Comparison of ENCODE assay signal across 8 cellular contexts in the genomic region with DNA sequence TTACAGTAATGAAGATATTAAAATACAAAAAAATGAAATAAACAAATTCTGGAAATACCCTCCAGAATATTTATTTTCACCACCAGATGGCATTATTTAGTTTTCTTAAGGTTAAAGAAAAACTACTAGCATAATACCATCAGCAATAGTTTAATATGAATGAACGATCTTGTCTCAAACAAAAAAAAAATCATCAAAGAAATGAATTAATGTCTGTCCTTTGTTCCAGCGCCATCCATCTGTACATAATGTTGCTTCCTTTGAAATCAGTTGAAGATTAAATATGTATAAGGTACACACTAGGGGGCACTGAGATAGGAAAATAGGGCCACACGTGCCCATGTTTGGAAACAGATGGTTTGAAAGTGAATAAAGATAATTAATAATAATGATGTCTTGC.
A peak's percentile ranks its signal among the peaks of the same experiment; 100 is the strongest.
DNase-seq lines count a peak whose midpoint lies in the region; ATAC-seq and TF ChIP-seq lines count a peak whose summit lies in the region.

No MANE protein-coding gene starts in this region.

- H4K20me1 ChIP-seq in neural progenitor cell (ENCODE audit: low read depth), result no peaks in the 10 kb centered on the region

- no peak overlapping the region for H3K27ac Mint-ChIP-seq in activated CD8-positive, alpha-beta T cell treated with anti-CD3 and anti-CD28 coated beads for 36 hours
- H3K27ac Mint-ChIP-seq in activated CD8-positive, alpha-beta T cell treated with anti-CD3 and anti-CD28 coated beads, Interleukin-2, amount 10 ng/mL, durations not matched to agents 7 days and 5 days, result no peak overlapping the region
- H3K27ac Mint-ChIP-seq in neural progenitor cell, result no peak overlapping the region

- H3K79me2 ChIP-seq in neural progenitor cell (ENCODE audit: low read depth), result no peaks in the 10 kb centered on the region

- no peaks in the 10 kb centered on the region for H3K27me3 Mint-ChIP-seq in activated CD8-positive, alpha-beta T cell treated with anti-CD3 and anti-CD28 coated beads for 36 hours
- H3K27me3 Mint-ChIP-seq in activated CD8-positive, alpha-beta T cell treated with anti-CD3 and anti-CD28 coated beads, Interleukin-2, amount 10 ng/mL, durations not matched to agents 7 days and 5 days (ENCODE audit: low read depth), result peaks cover 8% of the 10 kb centered on the region
- H3K27me3 Mint-ChIP-seq in neural progenitor cell (ENCODE audit: insufficient read depth, low read depth), result no peaks in the 10 kb centered on the region

- peak; percentile 69 for TF ChIP-seq CTCF in activated CD8-positive, alpha-beta T cell treated with anti-CD3 and anti-CD28 coated beads for 36 hours (IDR thresholded peaks at IDR 0.05)
- TF ChIP-seq CTCF in cardiac fibroblast (IDR thresholded peaks at IDR 0.05; ENCODE audit: low read depth, low read length) (peak; percentile 11), neural progenitor cell (IDR thresholded peaks at IDR 0.05) (peak; percentile 63)

- H3K9ac ChIP-seq in neural progenitor cell, result no peak overlapping the region

- peaks cover 8% of the 10 kb centered on the region for H3K4me1 ChIP-seq in neural progenitor cell

- no peak for DNase-seq in activated CD8-positive, alpha-beta T cell treated with anti-CD3 and anti-CD28 coated beads for 36 hours
- no peak for DNase-seq in activated CD8-positive, alpha-beta T cell treated with anti-CD3 and anti-CD28 coated beads, Interleukin-2, amount 10 ng/mL, durations not matched to agents 7 days and 5 days
- DNase-seq in NCI-H345 treated with DMSO at 0.1 percent for 48 hours (lab: John Stamatoyannopoulos, UW; ENCODE audit: unreplicated experiment), result peak; percentile 54
- peak; percentile 35 to 50 for DNase-seq in cardiac fibroblast (ENCODE audit: low read depth in 2 of 2)
- no peak for DNase-seq in neural progenitor cell (ENCODE audit: low spot score)
- no peak for DNase-seq in stimulated activated CD4-positive, alpha-beta T cell treated with anti-CD3 and anti-CD28 coated beads, Interleukin-2, amount 100 ng/mL, for 48 hours
- DNase-seq in central memory CD4-positive, alpha-beta T cell, result no peak

- no peak overlapping the region for H2AFZ ChIP-seq in neural progenitor cell (replicated peaks)

- no peaks in the 10 kb centered on the region for H3K36me3 ChIP-seq in neural progenitor cell

- H3K4me2 ChIP-seq in neural progenitor cell, result no peak overlapping the region

- H3K4me3 Mint-ChIP-seq in activated CD8-positive, alpha-beta T cell treated with anti-CD3 and anti-CD28 coated beads for 36 hours, result no peak overlapping the region
- no peak overlapping the region for H3K4me3 Mint-ChIP-seq in activated CD8-positive, alpha-beta T cell treated with anti-CD3 and anti-CD28 coated beads, Interleukin-2, amount 10 ng/mL, durations not matched to agents 7 days and 5 days
- no peak overlapping the region for H3K4me3 Mint-ChIP-seq in neural progenitor cell

- no peak overlapping the region for H3K27ac ChIP-seq in neural progenitor cell

- POLR2A ChIA-PET in activated CD8-positive, alpha-beta T cell treated with anti-CD3 and anti-CD28 coated beads for 36 hours (lab: Charles Lee), result no interaction called here
- POLR2A ChIA-PET in activated CD8-positive, alpha-beta T cell treated with anti-CD3 and anti-CD28 coated beads, Interleukin-2, amount 10 ng/mL, durations not matched to agents 7 days and 5 days (lab: Charles Lee), result no interaction called here

- no peaks in the 10 kb centered on the region for H3F3A ChIP-seq in neural progenitor cell (ENCODE audit: low read depth)

- no peak for ATAC-seq in activated CD8-positive, alpha-beta T cell treated with anti-CD3 and anti-CD28 coated beads for 36 hours
- no peak for ATAC-seq in activated CD8-positive, alpha-beta T cell treated with anti-CD3 and anti-CD28 coated beads, Interleukin-2, amount 10 ng/mL, durations not matched to agents 7 days and 5 days
- no peak for ATAC-seq in GM19455 (IDR thresholded peaks at IDR 0.05; ENCODE audit: unreplicated experiment)

- intact Hi-C loops in activated CD8-positive, alpha-beta T cell treated with anti-CD3 and anti-CD28 coated beads for 36 hours (cut with micrococcal nuclease), result loop anchor here (5.0 kb wide), 1 partner anchor 459 kb away; no protein-coding TSS in a partner anchor

- H3K4me3 ChIP-seq in cardiac fibroblast (replicated peaks in 1 of 2; ENCODE audit: low read depth in 2 of 2, low read length in 2 of 2), result no peak overlapping the region
- no peak overlapping the region for H3K4me3 ChIP-seq in neural progenitor cell

- no peaks in the 10 kb centered on the region for H3K9me3 ChIP-seq in neural progenitor cell (ENCODE audit: low read depth)

- H3K9me3 Mint-ChIP-seq in activated CD8-positive, alpha-beta T cell treated with anti-CD3 and anti-CD28 coated beads for 36 hours, result no peaks in the 10 kb centered on the region
- H3K9me3 Mint-ChIP-seq in activated CD8-positive, alpha-beta T cell treated with anti-CD3 and anti-CD28 coated beads, Interleukin-2, amount 10 ng/mL, durations not matched to agents 7 days and 5 days (ENCODE audit: insufficient read depth), result no peaks in the 10 kb centered on the region
- no peaks in the 10 kb centered on the region for H3K9me3 Mint-ChIP-seq in neural progenitor cell

- no peaks in the 10 kb centered on the region for H3K36me3 Mint-ChIP-seq in activated CD8-positive, alpha-beta T cell treated with anti-CD3 and anti-CD28 coated beads for 36 hours (ENCODE audit: low read depth)
- no peaks in the 10 kb centered on the region for H3K36me3 Mint-ChIP-seq in activated CD8-positive, alpha-beta T cell treated with anti-CD3 and anti-CD28 coated beads, Interleukin-2, amount 10 ng/mL, durations not matched to agents 7 days and 5 days (ENCODE audit: low read depth)
- no peaks in the 10 kb centered on the region for H3K36me3 Mint-ChIP-seq in neural progenitor cell

- CTCF ChIA-PET in activated CD8-positive, alpha-beta T cell treated with anti-CD3 and anti-CD28 coated beads for 36 hours (lab: Charles Lee), result interaction anchor here (1.0 to 2.0 kb wide), 3 partner anchors 18 to 98 kb away, joined by 5 to 8 read pairs (median 7); no protein-coding TSS in a partner anchor
- CTCF ChIA-PET in activated CD8-positive, alpha-beta T cell treated with anti-CD3 and anti-CD28 coated beads, Interleukin-2, amount 10 ng/mL, durations not matched to agents 7 days and 5 days (lab: Charles Lee), result interaction anchor here (1.0 kb wide), 1 partner anchor 34 kb away, joined by 3 read pairs; no protein-coding TSS in a partner anchor

- no peaks in the 10 kb centered on the region for H3K4me1 Mint-ChIP-seq in activated CD8-positive, alpha-beta T cell treated with anti-CD3 and anti-CD28 coated beads for 36 hours (ENCODE audit: low read depth)
- H3K4me1 Mint-ChIP-seq in activated CD8-positive, alpha-beta T cell treated with anti-CD3 and anti-CD28 coated beads, Interleukin-2, amount 10 ng/mL, durations not matched to agents 7 days and 5 days (ENCODE audit: low read depth), result no peaks in the 10 kb centered on the region
- H3K4me1 Mint-ChIP-seq in neural progenitor cell, result peaks cover 10% of the 10 kb centered on the region

- no peaks in the 10 kb centered on the region for H3K27me3 ChIP-seq in neural progenitor cell

Comparison
In these comparisons a context has a peak if more than half of its experiments do, and no peak if none do; other contexts are left out.
1. DNase-seq: peak in NCI-H345 treated with DMSO at 0.1 percent for 48 hours (single experiment) and cardiac fibroblast (2 of 2); none in activated CD8-positive, alpha-beta T cell treated with anti-CD3 and anti-CD28 coated beads for 36 hours (single experiment), activated CD8-positive, alpha-beta T cell treated with anti-CD3 and anti-CD28 coated beads, Interleukin-2, amount 10 ng/mL, durations not matched to agents 7 days and 5 days (single experiment), neural progenitor cell (single experiment), stimulated activated CD4-positive, alpha-beta T cell treated with anti-CD3 and anti-CD28 coated beads, Interleukin-2, amount 100 ng/mL, for 48 hours (0 of 2) and central memory CD4-positive, alpha-beta T cell (single experiment).
2. CTCF ChIP-seq: peak in every context shown above with its lines; median percentile 69 in activated CD8-positive, alpha-beta T cell treated with anti-CD3 and anti-CD28 coated beads for 36 hours; 63 in neural progenitor cell; 11 in cardiac fibroblast.